15 cellular contexts compared by ENCODE assay signal in genomic region chr2:25330937-25331336, GRCh38. TPM values are rescaled to one million over a fixed set of nuclear protein-coding genes. Genes with fewer than 3 reads are reported as not detected.
DNase-seq lines count a peak whose midpoint lies in the region; ATAC-seq and TF ChIP-seq lines count a peak whose summit lies in the region.
"Had no signal": no experiment of that assay in that cellular context is flagged by ENCODE, and none has a peak within 500 bp of the region (broad histone marks: within the 10 kb centered on the region; RNA-seq: fewer than 3 reads in every experiment).

No MANE protein-coding gene starts in this region.

- no peaks in the 10 kb centered on the region for H3K27me3 Mint-ChIP-seq in CD4-positive, CD25-positive, alpha-beta regulatory T cell
- no peaks in the 10 kb centered on the region for H3K27me3 Mint-ChIP-seq in CD4-positive, alpha-beta T cell
- H3K27me3 Mint-ChIP-seq in glutamatergic neuron (ENCODE audit: unreplicated experiment) = peaks cover 14% of the 10 kb centered on the region

- peaks cover 55% of the 10 kb centered on the region for H3K4me1 ChIP-seq in CD4-positive, CD25-positive, alpha-beta regulatory T cell (ENCODE audit: control insufficient read depth, insufficient read depth, low read length, poor library complexity, severe bottlenecking)
- peaks cover 16% of the 10 kb centered on the region for H3K4me1 ChIP-seq in body of pancreas
- H3K4me1 ChIP-seq: SJSA1 had no signal

- peaks cover 15% of the 10 kb centered on the region for H3K36me3 ChIP-seq in CD4-positive, CD25-positive, alpha-beta regulatory T cell (ENCODE audit: control insufficient read depth, insufficient read depth, low read length)
- no peaks in the 10 kb centered on the region for H3K36me3 ChIP-seq in body of pancreas (replicated peaks in 1 of 2; ENCODE audit: insufficient read depth in 1 of 2, low read depth in 2 of 2)
- H3K36me3 ChIP-seq: SJSA1 had no signal

- CTCF ChIA-PET in CD4-positive, alpha-beta T cell (lab: Charles Lee) = no interaction called here

- peak overlapping the region; percentile 68 to 92 (median 83) for H3K27ac Mint-ChIP-seq in CD4-positive, CD25-positive, alpha-beta regulatory T cell
- H3K27ac Mint-ChIP-seq in CD4-positive, alpha-beta T cell = peak overlapping the region; percentile 51
- H3K27ac Mint-ChIP-seq in glutamatergic neuron (ENCODE audit: unreplicated experiment) = peak overlapping the region; percentile 39

- H3K36me3 Mint-ChIP-seq in CD4-positive, CD25-positive, alpha-beta regulatory T cell = peaks cover 30% of the 10 kb centered on the region
- H3K36me3 Mint-ChIP-seq in CD4-positive, alpha-beta T cell (ENCODE audit: low read depth) = peaks cover 38% of the 10 kb centered on the region
- H3K36me3 Mint-ChIP-seq in glutamatergic neuron (ENCODE audit: unreplicated experiment) = peaks cover 20% of the 10 kb centered on the region

- peaks cover 10 to 11% of the 10 kb centered on the region in 2 experiments for H3K9me3 ChIP-seq in CD4-positive, CD25-positive, alpha-beta regulatory T cell (ENCODE audit: control insufficient read depth in 2 of 2, low read length in 2 of 2)
- H3K9me3 ChIP-seq in CD4-positive, alpha-beta T cell (ENCODE audit: control insufficient read depth, low read length) = peaks cover 8% of the 10 kb centered on the region
- no peaks in the 10 kb centered on the region for H3K9me3 ChIP-seq in body of pancreas

- H3K4me3 ChIP-seq in CD4-positive, CD25-positive, alpha-beta regulatory T cell (ENCODE audit: low read depth, low read length) = no peak overlapping the region
- H3K4me3 ChIP-seq in body of pancreas = no peak overlapping the region
- H3K4me3 ChIP-seq: GM23248, SJSA1 had no signal

- no peak overlapping the region for H3K27ac ChIP-seq in CD4-positive, CD25-positive, alpha-beta regulatory T cell (ENCODE audit: insufficient read depth, low read length, poor library complexity, severe bottlenecking)
- H3K27ac ChIP-seq in CD4-positive, alpha-beta T cell (ENCODE audit: low read depth, low read length) = no peak overlapping the region
- H3K27ac ChIP-seq in angular gyrus (ENCODE audit: low read depth, low read length) (peak overlapping the region; percentile 93), body of pancreas (no peak overlapping the region)
- H3K27ac ChIP-seq: GM23248, HL-60, RWPE1, SJSA1 had no signal

- no peak for TF ChIP-seq POLR2A in body of pancreas (IDR thresholded peaks at IDR 0.05)

- intact Hi-C loops in CD4-positive, alpha-beta T cell (cut with DNase I, micrococcal nuclease) = loop anchor here in 1 of 2 experiments (10.0 kb wide), 1 partner anchor 56 kb away; no protein-coding TSS in a partner anchor
- intact Hi-C loops in body of pancreas (cut with DNase I) = no loop called here

- POLR2A ChIA-PET in CD4-positive, alpha-beta T cell (lab: Charles Lee) = interaction anchor here (1.1 kb wide), 1 partner anchor 17 kb away, joined by 3 read pairs; no protein-coding TSS in a partner anchor

- H3K4me1 Mint-ChIP-seq in CD4-positive, CD25-positive, alpha-beta regulatory T cell = peaks cover 28 to 74% (median 42%) of the 10 kb centered on the region in 4 donors
- H3K4me1 Mint-ChIP-seq in CD4-positive, alpha-beta T cell (ENCODE audit: low read depth) = peaks cover 62% of the 10 kb centered on the region
- peaks cover 28% of the 10 kb centered on the region for H3K4me1 Mint-ChIP-seq in glutamatergic neuron (ENCODE audit: low read depth, unreplicated experiment)

- TF ChIP-seq CTCF in CD4-positive, alpha-beta T cell (IDR thresholded peaks at IDR 0.05) = no peak
- TF ChIP-seq CTCF in glutamatergic neuron (IDR thresholded peaks at IDR 0.05; ENCODE audit: partially characterized antibody, unreplicated experiment) (no peak), body of pancreas (IDR thresholded peaks at IDR 0.05) (no peak)

- DNase-seq in CD4-positive, CD25-positive, alpha-beta regulatory T cell = no peak
- no peak for DNase-seq in CD4-positive, alpha-beta T cell
- DNase-seq in glutamatergic neuron (no peak), SHP77 treated with DMSO at 0.1 percent for 48 hours (lab: John Stamatoyannopoulos, UW) (no peak), body of pancreas (no peak), HuH-7 (ENCODE audit: low spot score) (no peak)
- DNase-seq: NCI-H1930, NCI-H2171, NCI-H748 treated with DMSO at 0.1 percent for 48 hours, PC-3 had no signal

- H3K27me3 ChIP-seq in CD4-positive, CD25-positive, alpha-beta regulatory T cell (ENCODE audit: control insufficient read depth, insufficient read depth, low read length) = no peaks in the 10 kb centered on the region
- H3K27me3 ChIP-seq in CD4-positive, alpha-beta T cell (ENCODE audit: control insufficient read depth, insufficient read depth, low read length) = no peaks in the 10 kb centered on the region
- no peaks in the 10 kb centered on the region for H3K27me3 ChIP-seq in body of pancreas
- H3K27me3 ChIP-seq: SJSA1 had no signal

- WGBS in body of pancreas, 2 donors = 89% methylated on average over 4 of the region's 4 CpGs

- peaks cover 0 to 18% (median 3%) of the 10 kb centered on the region in 7 donors for H3K9me3 Mint-ChIP-seq in CD4-positive, CD25-positive, alpha-beta regulatory T cell
- H3K9me3 Mint-ChIP-seq in CD4-positive, alpha-beta T cell = peaks cover 2% of the 10 kb centered on the region
- peaks cover 6% of the 10 kb centered on the region for H3K9me3 Mint-ChIP-seq in glutamatergic neuron (ENCODE audit: unreplicated experiment)

- no peak for ATAC-seq in CD4-positive, CD25-positive, alpha-beta regulatory T cell (ENCODE audit: low read depth in 2 of 2)
- no peak for ATAC-seq in CD4-positive, alpha-beta T cell (ENCODE audit: poor library complexity)
- ATAC-seq in body of pancreas = no peak
- ATAC-seq: PC-3 had no signal

- peak overlapping the region in 3 of 4 donors; percentile 22 to 40 (median 32) for H3K4me3 Mint-ChIP-seq in CD4-positive, CD25-positive, alpha-beta regulatory T cell
- H3K4me3 Mint-ChIP-seq in CD4-positive, alpha-beta T cell = no peak overlapping the region
- H3K4me3 Mint-ChIP-seq in glutamatergic neuron (ENCODE audit: unreplicated experiment) = no peak overlapping the region

RNA-seq across cellular contexts. Expression of gene DNMT3A, which starts 10.8 kb away (rescaled TPM):
- 81.0 TPM for total RNA-seq in CD4-positive, CD25-positive, alpha-beta regulatory T cell
- polyA plus RNA-seq in CD4-positive, CD25-positive, alpha-beta regulatory T cell = 10 to 100 TPM in 3 of 4 donors, 1 to 10 TPM in 1; 8.1 to 14.4 (median 11.9) TPM
- 10 to 100 TPM; 57.1 to 62.1 TPM for total RNA-seq in CD4-positive, alpha-beta T cell
- total RNA-seq in glutamatergic neuron (ENCODE audit: unreplicated experiment) (175 TPM), body of pancreas (10 to 100 TPM; 18.7 to 27.4 TPM)

Comparison
In these comparisons a context has a peak if more than half of its experiments do, and no peak if none do; other contexts are left out.
1. H3K4me3 Mint-ChIP-seq: peak in CD4-positive, CD25-positive, alpha-beta regulatory T cell (3 of 4); none in CD4-positive, alpha-beta T cell (single experiment) and glutamatergic neuron (single experiment).
2. Peak in every context shown above with its lines, with median percentiles within 50 percentile points of each other: H3K27ac Mint-ChIP-seq.